29 cellular contexts compared by ENCODE assay signal in the genomic region with DNA sequence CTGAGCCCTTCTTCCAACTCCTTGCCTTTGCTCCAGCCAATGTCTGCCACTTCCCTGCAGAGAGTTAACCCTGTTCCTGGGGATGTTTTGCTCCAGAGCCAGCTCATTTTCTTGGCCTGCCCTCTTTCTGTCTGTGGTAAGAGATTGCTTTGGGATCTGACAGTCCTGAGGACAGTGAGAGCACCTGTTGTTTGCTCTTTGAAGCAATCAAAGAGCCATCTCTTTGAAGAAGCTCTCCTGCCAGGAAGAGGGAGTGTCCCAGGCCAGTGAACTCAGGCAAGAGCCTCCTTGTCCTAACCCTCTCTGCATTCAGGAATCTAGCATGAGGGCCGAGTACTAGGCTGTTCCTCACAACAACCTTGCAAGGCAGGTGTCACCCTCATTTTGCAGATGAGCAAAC. TPM values are rescaled to one million over a fixed set of nuclear protein-coding genes. Genes with fewer than 3 reads are reported as not detected.
DNase-seq lines count a peak whose midpoint lies in the region; ATAC-seq, FAIRE-seq and TF ChIP-seq lines count a peak whose summit lies in the region.
"Had no signal": no experiment of that assay in that cellular context is flagged by ENCODE, and none has a peak within 500 bp of the region (broad histone marks: within the 10 kb centered on the region; RNA-seq: fewer than 3 reads in every experiment).

No MANE protein-coding gene starts in this region.

- H3K27ac Mint-ChIP-seq in MCF 10A (ENCODE audit: low read depth, unreplicated experiment) (peak overlapping the region; percentile 68), type B pancreatic cell (no peak overlapping the region)
- H3K27ac Mint-ChIP-seq in effector memory CD8-positive, alpha-beta T cell = peak overlapping the region; percentile 77 to 86
- H3K27ac Mint-ChIP-seq: activated CD8-positive, alpha-beta T cell treated with anti-CD3 and anti-CD28 coated beads, Interleukin-2, amount 10 ng/mL, durations not matched to agents 7 days and 5 days; brain; CD4-positive, alpha-beta T cell; progenitor cell of endocrine pancreas; T-helper 2 cell treated with Interferon-gamma antibody and Interleukin-4, amounts not matched to agents 5 μg/mL and 100 μg/mL, for 36 hours had no signal

- H3K36me3 Mint-ChIP-seq in MCF 10A (ENCODE audit: insufficient read depth, unreplicated experiment) (peaks cover 14% of the 10 kb centered on the region), type B pancreatic cell (peaks cover 3% of the 10 kb centered on the region)
- H3K36me3 Mint-ChIP-seq in effector memory CD8-positive, alpha-beta T cell (ENCODE audit: insufficient read depth) = peaks cover 14% of the 10 kb centered on the region

- H2BK15ac ChIP-seq in mesenchymal stem cell (ENCODE audit: low read depth, poor library complexity, severe bottlenecking) = no peak overlapping the region

- DNase-seq in MCF 10A (ENCODE audit: unreplicated experiment) (no peak), breast epithelium (ENCODE audit: low spot score in 2 of 2) (no peak), mesenchymal stem cell (no peak), type B pancreatic cell (ENCODE audit: extremely low spot score, unreplicated experiment) (peak; percentile 36), HTR-8/SVneo (ENCODE audit: insufficient read length, low spot score) (no peak), NOMO-1 treated with dmso at 0.1 percent for 144 hours (lab: John Stamatoyannopoulos, UW; ENCODE audit: unreplicated experiment) (no peak)
- no peak for DNase-seq in effector memory CD8-positive, alpha-beta T cell
- DNase-seq: activated CD4-positive, alpha-beta T cell treated with anti-CD3 and anti-CD28 coated beads for 4 hours; activated CD8-positive, alpha-beta T cell treated with anti-CD3 and anti-CD28 coated beads, Interleukin-2, amount 10 ng/mL, durations not matched to agents 7 days and 5 days; activated naive CD4-positive, alpha-beta T cell treated with anti-CD3 and anti-CD28 coated beads, Interleukin-2, amount 50 U/mL, for 16 hours; CD4-positive, alpha-beta T cell; cerebellar nuclear complex; islet precursor cell; left ventricle myocardium inferior; MG63; NCI-H1105 treated with DMSO at 0.1 percent for 48 hours; NCI-H1930; NCI-H226; NCI-H748 treated with DMSO at 0.1 percent for 48 hours; SIG-M5; sigmoid colon; stimulated activated CD4-positive, alpha-beta T cell treated with anti-CD3 and anti-CD28 coated beads, Interleukin-4, amount 100 ng/mL, for 1 hour; tibial artery had no signal

- intact Hi-C loops in MCF 10A (cut with micrococcal nuclease) = no loop called here
- intact Hi-C loops in breast epithelium (cut with DNase I; ENCODE audit: low total_unique reads) = no loop called here

- no peak overlapping the region for H3K9ac ChIP-seq in mesenchymal stem cell (ENCODE audit: low read length)

- TF ChIP-seq POLR2A in breast epithelium (IDR thresholded peaks at IDR 0.05) = no peak

- H2AFZ ChIP-seq in mesenchymal stem cell (ENCODE audit: low read depth, low read length) = no peak overlapping the region

- no TSS peak for BruUV-seq in MCF 10A (replicated peaks; lab: Mats Ljungman, UMichigan)

- POLR2A ChIA-PET in MCF 10A (lab: Yijun Ruan, JAX) = interaction anchor here (0.6 to 1.2 kb wide), 5 partner anchors 10 to 171 kb away, joined by 3 to 5 read pairs (median 3); a partner anchor contains a TSS

- H3K14ac ChIP-seq in mesenchymal stem cell (ENCODE audit: low read length in 2 of 2) = no peak overlapping the region

- H4K8ac ChIP-seq in mesenchymal stem cell (ENCODE audit: low read length) = no peak overlapping the region

- H3K27ac ChIP-seq in breast epithelium (no peak overlapping the region), mesenchymal stem cell (ENCODE audit: low read length, poor library complexity, severe bottlenecking) (peak overlapping the region; percentile 56)
- H3K27ac ChIP-seq: left ventricle myocardium inferior, sigmoid colon, tibial artery had no signal

- no peak overlapping the region for H4K91ac ChIP-seq in mesenchymal stem cell (ENCODE audit: low read length)

- no peak overlapping the region for H3K18ac ChIP-seq in mesenchymal stem cell (ENCODE audit: low read depth in 1 of 2, low read length in 2 of 2)

- no peak overlapping the region for H2BK12ac ChIP-seq in mesenchymal stem cell (ENCODE audit: low read length in 2 of 2)

- H3K36me3 ChIP-seq in breast epithelium (no peaks in the 10 kb centered on the region), mesenchymal stem cell (ENCODE audit: control insufficient read depth in 1 of 2, insufficient read depth in 2 of 2, low read depth in 1 of 2, low read length in 2 of 2) (peaks cover 0 to 8% of the 10 kb centered on the region in 2 experiments)
- H3K36me3 ChIP-seq: left ventricle myocardium inferior, MG63, sigmoid colon had no signal

- peak overlapping the region; percentile 65 for H2AK5ac ChIP-seq in mesenchymal stem cell (ENCODE audit: low read length, severe bottlenecking)

- CTCF ChIA-PET in MCF 10A (lab: Yijun Ruan, JAX) = interaction anchor here (0.5 to 5.9 kb wide), 8 partner anchors 11 to 980 kb away, joined by 3 to 49 read pairs (median 5); no protein-coding TSS in a partner anchor

- no peak for TF ChIP-seq CTCF in MCF 10A (IDR thresholded peaks at IDR 0.05; ENCODE audit: unreplicated experiment)
- TF ChIP-seq CTCF in breast epithelium (IDR thresholded peaks at IDR 0.05) = no peak
- TF ChIP-seq CTCF in type B pancreatic cell (conservative IDR thresholded peaks at IDR 0.05) = no peak

- H3K4ac ChIP-seq in mesenchymal stem cell (ENCODE audit: low read depth in 1 of 2, low read length in 2 of 2) = no peak overlapping the region

- no peak for FAIRE-seq in HTR-8/SVneo (lab: Jason Lieb, UNC)
- FAIRE-seq: A204.1, K562 had no signal

- no peak overlapping the region for H2BK120ac ChIP-seq in mesenchymal stem cell (ENCODE audit: low read depth, low read length)

- H3K4me1 ChIP-seq in breast epithelium (no peaks in the 10 kb centered on the region), mesenchymal stem cell (ENCODE audit: control insufficient read depth, insufficient read depth, low read depth, low read length) (peaks cover 23% of the 10 kb centered on the region)
- H3K4me1 ChIP-seq: sigmoid colon had no signal

- 94% methylated on average over 1 of the region's 1 CpG for WGBS in mesenchymal stem cell

- H3K27me3 Mint-ChIP-seq in MCF 10A (ENCODE audit: insufficient read depth, unreplicated experiment) = no peaks in the 10 kb centered on the region
- no peaks in the 10 kb centered on the region for H3K27me3 Mint-ChIP-seq in effector memory CD8-positive, alpha-beta T cell
- H3K27me3 Mint-ChIP-seq in type B pancreatic cell = peaks cover 3% of the 10 kb centered on the region
- H3K27me3 Mint-ChIP-seq: brain; CD4-positive, alpha-beta T cell had no signal

- no peak overlapping the region for H3K4me3 ChIP-seq in breast epithelium
- no peak overlapping the region for H3K4me3 ChIP-seq in mesenchymal stem cell (ENCODE audit: insufficient read depth in 1 of 2, low read depth in 1 of 2, low read length in 2 of 2)
- H3K4me3 ChIP-seq: K562, left ventricle myocardium inferior, MG63, sigmoid colon, tibial artery had no signal

- ATAC-seq in effector memory CD8-positive, alpha-beta T cell (replicated peaks) = no peak
- no peak for ATAC-seq in HG03354 (IDR thresholded peaks at IDR 0.05; ENCODE audit: poor library complexity, severe bottlenecking, unreplicated experiment)
- ATAC-seq: activated CD8-positive, alpha-beta T cell treated with anti-CD3 and anti-CD28 coated beads, Interleukin-2, amount 10 ng/mL, durations not matched to agents 7 days and 5 days; K562 had no signal

- no peaks in the 10 kb centered on the region for H3K9me3 Mint-ChIP-seq in MCF 10A (ENCODE audit: unreplicated experiment)
- H3K9me3 Mint-ChIP-seq in effector memory CD8-positive, alpha-beta T cell = no peaks in the 10 kb centered on the region
- H3K9me3 Mint-ChIP-seq in type B pancreatic cell = no peaks in the 10 kb centered on the region
- H3K9me3 Mint-ChIP-seq: CD4-positive, alpha-beta T cell; T-helper 2 cell treated with Interferon-gamma antibody and Interleukin-4, amounts not matched to agents 5 μg/mL and 100 μg/mL, for 36 hours had no signal

- H3K27me3 ChIP-seq in breast epithelium (no peaks in the 10 kb centered on the region), mesenchymal stem cell (ENCODE audit: control insufficient read depth in 1 of 2, insufficient read depth in 1 of 2, low read length in 2 of 2) (peaks cover 0 to 3% of the 10 kb centered on the region in 2 experiments)
- H3K27me3 ChIP-seq: MG63, sigmoid colon, tibial artery had no signal

- no peaks in the 10 kb centered on the region for H3K9me3 ChIP-seq in breast epithelium
- H3K9me3 ChIP-seq in mesenchymal stem cell (ENCODE audit: control insufficient read depth, low read length) = no peaks in the 10 kb centered on the region
- H3K9me3 ChIP-seq: left ventricle myocardium inferior, MG63, sigmoid colon, tibial artery had no signal

- H3K23ac ChIP-seq in mesenchymal stem cell (ENCODE audit: low read length in 2 of 2) = no peak overlapping the region

- H3K4me1 Mint-ChIP-seq in MCF 10A (ENCODE audit: insufficient read depth, unreplicated experiment) (peaks cover 18% of the 10 kb centered on the region), type B pancreatic cell (ENCODE audit: unreplicated experiment) (peaks cover 5% of the 10 kb centered on the region)
- H3K4me1 Mint-ChIP-seq in effector memory CD8-positive, alpha-beta T cell (ENCODE audit: low read depth in 2 of 2) = peaks cover 21 to 51% of the 10 kb centered on the region in 2 donors

- H3K79me1 ChIP-seq in mesenchymal stem cell (replicated peaks; ENCODE audit: low read length, poor library complexity, severe bottlenecking) = peaks cover 2% of the 10 kb centered on the region

- no peak overlapping the region for H3K4me3 Mint-ChIP-seq in MCF 10A (ENCODE audit: unreplicated experiment)
- no peak overlapping the region for H3K4me3 Mint-ChIP-seq in effector memory CD8-positive, alpha-beta T cell
- no peak overlapping the region for H3K4me3 Mint-ChIP-seq in type B pancreatic cell
- H3K4me3 Mint-ChIP-seq: activated CD8-positive, alpha-beta T cell treated with anti-CD3 and anti-CD28 coated beads, Interleukin-2, amount 10 ng/mL, durations not matched to agents 7 days and 5 days; brain; CD4-positive, alpha-beta T cell; T-helper 2 cell treated with Interferon-gamma antibody and Interleukin-4, amounts not matched to agents 5 μg/mL and 100 μg/mL, for 36 hours had no signal

- no peak overlapping the region for H3K4me2 ChIP-seq in mesenchymal stem cell (ENCODE audit: low read length, poor library complexity, severe bottlenecking)

- no peak overlapping the region for H2BK5ac ChIP-seq in mesenchymal stem cell (ENCODE audit: low read depth, low read length, poor library complexity, severe bottlenecking)

RNA-seq across cellular contexts. Expression of a gene that starts 42.2 kb away (rescaled TPM):
- total RNA-seq in MCF 10A (2022) (9.2 and 12.2 TPM in 2 replicates), breast epithelium (10 to 100 TPM; 11.5 to 19.9 (median 16.8) TPM), type B pancreatic cell (ENCODE audit: low replicate concordance) (15.0 and 18.2 TPM in 2 replicates)
- polyA plus RNA-seq in mesenchymal stem cell (2013, experiment 1 of 2) = 8.5 TPM
- polyA plus RNA-seq in mesenchymal stem cell (2013, experiment 2 of 2) = 8.5 TPM
